1 cellular context compared by ENCODE assay signal in the genomic region with DNA sequence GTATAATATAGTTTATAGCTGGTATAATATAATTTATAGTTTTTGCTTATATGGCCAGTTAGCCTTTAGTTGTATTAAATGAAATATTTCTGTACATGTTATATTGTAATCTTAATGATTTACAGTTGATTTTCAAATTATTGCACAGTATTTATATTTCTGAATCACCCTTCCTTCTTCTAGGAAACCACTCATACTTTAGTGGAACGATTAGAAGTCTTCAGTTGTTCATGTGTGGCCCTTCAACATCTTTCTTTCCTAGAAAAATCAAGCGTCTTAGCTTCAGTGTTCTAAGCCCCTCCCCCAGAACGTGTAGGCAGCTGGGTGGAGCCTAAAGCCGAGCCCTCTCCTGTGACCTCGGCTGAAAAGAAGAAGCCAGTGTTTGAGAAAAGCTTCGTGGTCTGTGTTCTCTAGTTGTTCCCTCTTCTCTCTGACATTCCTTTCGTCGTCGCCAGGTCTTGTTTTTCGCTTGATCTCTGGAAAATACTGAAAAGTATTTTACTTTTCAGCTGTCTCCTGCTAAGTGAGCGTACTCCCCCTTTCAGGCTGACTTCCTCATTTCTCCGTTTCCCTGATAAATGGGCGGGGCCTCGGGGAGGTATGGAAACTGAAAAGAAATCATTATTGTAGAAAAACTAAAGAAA.
A peak's percentile ranks its signal among the peaks of the same experiment; 100 is the strongest.
TF ChIP-seq lines count a peak whose summit lies in the region.

A gene with protein sequence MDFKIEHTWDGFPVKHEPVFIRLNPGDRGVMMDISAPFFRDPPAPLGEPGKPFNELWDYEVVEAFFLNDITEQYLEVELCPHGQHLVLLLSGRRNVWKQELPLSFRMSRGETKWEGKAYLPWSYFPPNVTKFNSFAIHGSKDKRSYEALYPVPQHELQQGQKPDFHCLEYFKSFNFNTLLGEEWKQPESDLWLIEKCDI (plus strand): TSS at position 342 of the 644 bp plus-strand sequence. CDS start 6,459 bp downstream, outside the sequence.

TF ChIP-seq in H1, 55 proteins besides CTCF, POLR2A, EP300 and RAD21:
- TF ChIP-seq KDM4A (IDR thresholded peaks at IDR 0.05; ENCODE audit: low read depth, low read length, severe bottlenecking) = peak; percentile 71
- TF ChIP-seq FOSL1 (IDR thresholded peaks at IDR 0.05; ENCODE audit: insufficient read depth, low read depth, low read length) = no peak
- peak; percentile 71 for TF ChIP-seq ASH2L (IDR thresholded peaks at IDR 0.05; ENCODE audit: low read length)
- 0 out of 2 replicates have a peak, but pooled peaks have one; percentile 38 for TF ChIP-seq TAF1 (IDR thresholded peaks at IDR 0.05; ENCODE audit: low read depth, low read length)
- no peak for TF ChIP-seq SP4 (IDR thresholded peaks at IDR 0.05; ENCODE audit: low read length)
- TF ChIP-seq HDAC2 (IDR thresholded peaks at IDR 0.05; ENCODE audit: borderline replicate concordance in 1 of 2, low read depth in 2 of 2, low read length in 2 of 2) = peak in 1 of 2 experiments; percentile 61; a peak in 1 of 4 replicates
- TF ChIP-seq TCF12 (IDR thresholded peaks at IDR 0.05; ENCODE audit: low read depth, low read length) = no peak
- peak; percentile 56 to 71; a peak in 1 of 4 replicates for TF ChIP-seq SIN3A (conservative IDR thresholded peaks at IDR 0.05 in 1 of 2, IDR thresholded peaks at IDR 0.05 in 1 of 2; ENCODE audit: low read depth in 1 of 2, low read length in 2 of 2)
- no peak for TF ChIP-seq SP1 (IDR thresholded peaks at IDR 0.05; ENCODE audit: low read depth, low read length)
